28 cellular contexts compared by ENCODE assay signal in the genomic region with DNA sequence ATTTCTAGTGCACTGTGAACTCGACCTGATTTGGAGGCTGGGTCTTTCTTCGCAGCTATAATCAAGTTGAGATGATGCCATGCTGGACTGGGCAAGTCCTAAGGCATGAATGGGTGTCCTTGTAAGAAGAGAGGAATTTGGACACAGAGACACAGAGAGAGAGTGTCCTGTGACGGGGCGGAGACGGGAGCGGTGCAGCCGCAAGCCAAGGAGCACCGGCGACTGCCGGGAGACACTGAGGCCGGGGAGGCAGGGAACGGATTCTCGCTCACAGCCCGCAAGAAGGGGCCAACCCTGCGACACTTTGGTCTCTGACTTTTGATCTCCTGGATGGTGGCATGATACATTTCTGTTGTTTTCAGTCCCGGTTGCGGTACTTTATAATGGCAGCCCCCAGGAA.
"Had no signal": no experiment of that assay in that cellular context is flagged by ENCODE, and none has a peak within 500 bp of the region (broad histone marks: within the 10 kb centered on the region; RNA-seq: fewer than 3 reads in every experiment).

No MANE protein-coding gene starts in this region.

- FAIRE-seq: endometrium, endothelial cell of umbilical vein, frontal cortex had no signal

- H3K27me3 ChIP-seq: ascending aorta, breast epithelium, cardiac muscle cell, esophagus squamous epithelium had no signal

- H3K4me1 ChIP-seq: ascending aorta, breast epithelium, esophagus squamous epithelium had no signal

- DNase-seq: activated CD4-positive, alpha-beta memory T cell treated with anti-CD3 and anti-CD28 coated beads for 36 hours; activated CD4-positive, alpha-beta T cell treated with anti-CD3 and anti-CD28 coated beads for 36 hours; activated CD4-positive, alpha-beta T cell treated with anti-CD3 and anti-CD28 coated beads, Interleukin-2, amount 10 ng/mL, durations not matched to agents 24 days and 14 days; activated CD4-positive, CD25-positive, alpha-beta regulatory T cell; activated CD4-positive, CD25-positive, alpha-beta regulatory T cell treated with anti-CD3 and anti-CD28 coated beads, Interleukin-2, amount 50 U/mL, for 72 hours; activated CD8-positive, alpha-beta memory T cell treated with anti-CD3 and anti-CD28 coated beads, Interleukin-2, amount 10 ng/mL, durations not matched to agents 7 days and 5 days; activated CD8-positive, alpha-beta memory T cell treated with anti-CD3 and anti-CD28 coated beads, Interleukin-2, amount 50 U/mL, for 4 hours; activated CD8-positive, alpha-beta T cell treated with anti-CD3 and anti-CD28 coated beads, Interleukin-2, amount 10 ng/mL, durations not matched to agents 7 days and 5 days; activated effector memory CD4-positive, alpha-beta T cell treated with anti-CD3 and anti-CD28 coated beads, Interleukin-2, amount 50 U/mL, for 16 hours; activated naive CD4-positive, alpha-beta T cell treated with anti-CD3 and anti-CD28 coated beads for 36 hours; activated naive CD8-positive, alpha-beta T cell treated with anti-CD3 and anti-CD28 coated beads, Interleukin-2, amount 10 ng/mL, durations not matched to agents 7 days and 5 days; activated T-cell treated with anti-CD3 and anti-CD28 coated beads, Interleukin-2, amount 50 U/mL, for 1 hour; activated T-cell treated with anti-CD3 and anti-CD28 coated beads, Interleukin-2, amount 50 U/mL, for 48 hours; central memory CD4-positive, alpha-beta T cell; cerebellar nuclear complex; dermis blood vessel endothelial cell; effector CD8-positive, alpha-beta T cell; esophagus squamous epithelium; T-helper 2 cell had no signal

- H3K9me3 ChIP-seq: ascending aorta, breast epithelium, esophagus squamous epithelium had no signal

- H3K4me3 ChIP-seq: ascending aorta, breast epithelium, cardiac muscle cell, coronary artery, esophagus squamous epithelium had no signal

- H3K36me3 ChIP-seq: ascending aorta, breast epithelium, cardiac muscle cell, esophagus squamous epithelium had no signal

- H3K27ac ChIP-seq: ascending aorta, breast epithelium, cardiac muscle cell, coronary artery, epithelial cell of prostate, esophagus squamous epithelium had no signal

- ATAC-seq: activated CD4-positive, alpha-beta T cell treated with anti-CD3 and anti-CD28 coated beads for 36 hours; activated CD8-positive, alpha-beta memory T cell treated with anti-CD3 and anti-CD28 coated beads, Interleukin-2, amount 10 ng/mL, durations not matched to agents 7 days and 5 days; activated CD8-positive, alpha-beta T cell treated with anti-CD3 and anti-CD28 coated beads, Interleukin-2, amount 10 ng/mL, durations not matched to agents 7 days and 5 days; activated naive CD4-positive, alpha-beta T cell treated with anti-CD3 and anti-CD28 coated beads, Interleukin-2, amount 50 U/mL, for 72 hours had no signal
